ENCODE assay signal across 33 cellular contexts in the genomic region with DNA sequence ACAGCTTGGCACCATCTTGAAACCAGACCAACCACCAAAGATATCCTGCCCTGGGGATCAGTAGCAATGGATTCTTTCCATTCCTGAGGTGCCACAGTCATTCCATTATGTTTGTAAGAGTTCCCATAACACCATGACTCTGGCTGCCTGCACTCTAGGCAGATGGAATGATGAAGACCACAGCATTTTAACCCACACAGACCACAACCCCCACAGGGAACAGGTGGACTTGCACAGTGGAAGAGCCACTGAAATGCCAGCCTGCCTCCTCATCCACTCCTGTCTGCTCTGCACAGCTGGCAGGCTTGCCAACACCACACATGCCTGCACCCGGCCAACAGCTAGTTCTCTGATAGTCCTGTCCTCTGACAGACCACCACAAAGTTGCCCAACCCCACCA.
DNase-seq lines count a peak whose midpoint lies in the region; FAIRE-seq and TF ChIP-seq lines count a peak whose summit lies in the region.
"Had no signal": no experiment of that assay in that cellular context is flagged by ENCODE, and none has a peak within 500 bp of the region (broad histone marks: within the 10 kb centered on the region; RNA-seq: fewer than 3 reads in every experiment).

No MANE protein-coding gene starts in this region.

- H3K27me3 ChIP-seq in astrocyte (ENCODE audit: insufficient read depth, low read length), result no peaks in the 10 kb centered on the region
- H3K27me3 ChIP-seq in kidney epithelial cell (ENCODE audit: control insufficient read depth, insufficient read depth, low read length), result no peaks in the 10 kb centered on the region
- H3K27me3 ChIP-seq: adrenal gland, gastroesophageal sphincter, ovary, stomach, thyroid gland had no signal

- H3K9ac ChIP-seq in astrocyte (ENCODE audit: low read length), result no peak overlapping the region
- H3K9ac ChIP-seq: KMS-11 had no signal

- H3K4me1 ChIP-seq in astrocyte (ENCODE audit: insufficient read depth, low read length), result no peaks in the 10 kb centered on the region
- H3K4me1 ChIP-seq: adrenal gland, gastroesophageal sphincter, stomach, thyroid gland had no signal

- H3K27me3 Mint-ChIP-seq in astrocyte (ENCODE audit: low read depth, unreplicated experiment), result no peaks in the 10 kb centered on the region
- no peaks in the 10 kb centered on the region for H3K27me3 Mint-ChIP-seq in glutamatergic neuron (ENCODE audit: unreplicated experiment)
- H3K27me3 Mint-ChIP-seq: activated CD4-positive, alpha-beta T cell treated with anti-CD3 and anti-CD28 coated beads, Interleukin-2, amount 10 ng/mL, durations not matched to agents 24 days and 14 days; CD4-positive, alpha-beta memory T cell had no signal

- no peak overlapping the region for H3K27ac ChIP-seq in astrocyte (ENCODE audit: low read depth, low read length)
- H3K27ac ChIP-seq: adrenal gland, gastroesophageal sphincter, KMS-11, ovary, stomach, thyroid gland, WERI-Rb-1 had no signal

- H3K9me3 Mint-ChIP-seq in astrocyte (ENCODE audit: unreplicated experiment), result no peaks in the 10 kb centered on the region
- H3K9me3 Mint-ChIP-seq in glutamatergic neuron (ENCODE audit: unreplicated experiment), result no peaks in the 10 kb centered on the region
- H3K9me3 Mint-ChIP-seq: activated CD4-positive, alpha-beta T cell treated with anti-CD3 and anti-CD28 coated beads, Interleukin-2, amount 10 ng/mL, durations not matched to agents 24 days and 14 days; nephron had no signal

- H3K4me1 Mint-ChIP-seq in astrocyte (ENCODE audit: low read depth, unreplicated experiment), result peaks cover 13% of the 10 kb centered on the region
- no peaks in the 10 kb centered on the region for H3K4me1 Mint-ChIP-seq in glutamatergic neuron (ENCODE audit: low read depth, unreplicated experiment)
- H3K4me1 Mint-ChIP-seq: activated CD4-positive, alpha-beta T cell treated with anti-CD3 and anti-CD28 coated beads, Interleukin-2, amount 10 ng/mL, durations not matched to agents 24 days and 14 days; CD4-positive, alpha-beta memory T cell; nephron had no signal

- H3K4me3 Mint-ChIP-seq in astrocyte (ENCODE audit: unreplicated experiment) (no peak overlapping the region), glutamatergic neuron (ENCODE audit: unreplicated experiment) (no peak overlapping the region)
- H3K4me3 Mint-ChIP-seq: activated CD4-positive, alpha-beta T cell treated with anti-CD3 and anti-CD28 coated beads, Interleukin-2, amount 10 ng/mL, durations not matched to agents 24 days and 14 days; activated T-cell treated with anti-CD3 and anti-CD28 coated beads, Interleukin-2, amount 50 U/mL, for 72 hours; CD4-positive, alpha-beta memory T cell; nephron; T-helper 2 cell treated with Interferon-gamma antibody and Interleukin-4, amounts not matched to agents 5 μg/mL and 100 μg/mL, for 36 hours had no signal

- no peak overlapping the region for H2AFZ ChIP-seq in astrocyte (ENCODE audit: low read depth, low read length)

- H4K20me1 ChIP-seq in astrocyte (ENCODE audit: insufficient read depth, low read length), result no peaks in the 10 kb centered on the region

- no peaks in the 10 kb centered on the region for H3K79me2 ChIP-seq in astrocyte (ENCODE audit: insufficient read depth, low read length)

- DNase-seq in A172 (ENCODE audit: low spot score) (peak; percentile 67), HT1080 (ENCODE audit: low read depth) (peak; percentile 26), astrocyte (ENCODE audit: low read depth) (peak; percentile 68), kidney epithelial cell (ENCODE audit: low read depth) (peak; percentile 37), AG08396 (ENCODE audit: low spot score) (no peak), KG1 (lab: John Stamatoyannopoulos, UW) (no peak), SIG-M5 (lab: John Stamatoyannopoulos, UW) (no peak), glutamatergic neuron (no peak)
- DNase-seq: activated CD4-positive, alpha-beta T cell treated with anti-CD3 and anti-CD28 coated beads, Interleukin-2, amount 10 ng/mL, durations not matched to agents 24 days and 14 days; activated naive CD4-positive, alpha-beta T cell treated with Interleukin-2 at 50 U/mL for 16 hours; activated T-cell treated with anti-CD3 and anti-CD28 coated beads, Interleukin-2, amount 50 U/mL, for 72 hours; adrenal gland; CD4-positive, alpha-beta memory T cell; DMS 273 treated with DMSO at 0.1 percent for 48 hours; islet precursor cell; NCI-H1048; NCI-H1694 treated with DMSO at 0.1 percent for 48 hours; OCI-M1; ovary; retina; stimulated activated CD4-positive, alpha-beta T cell treated with anti-CD3 and anti-CD28 coated beads, Interleukin-1b, Interleukin-23, amount 100 ng/mL, for 48 hours; stomach; thyroid gland; WERI-Rb-1 had no signal

- H3K27ac Mint-ChIP-seq in astrocyte (ENCODE audit: unreplicated experiment) (peak overlapping the region; percentile 93), glutamatergic neuron (ENCODE audit: unreplicated experiment) (no peak overlapping the region)
- H3K27ac Mint-ChIP-seq: activated CD4-positive, alpha-beta T cell treated with anti-CD3 and anti-CD28 coated beads, Interleukin-2, amount 10 ng/mL, durations not matched to agents 24 days and 14 days; activated T-cell treated with anti-CD3 and anti-CD28 coated beads, Interleukin-2, amount 50 U/mL, for 72 hours; CD4-positive, alpha-beta memory T cell; nephron; T-helper 2 cell treated with Interferon-gamma antibody and Interleukin-4, amounts not matched to agents 5 μg/mL and 100 μg/mL, for 36 hours had no signal

- H3K36me3 ChIP-seq in astrocyte (ENCODE audit: insufficient read depth, low read length), result no peaks in the 10 kb centered on the region
- H3K36me3 ChIP-seq in kidney epithelial cell (ENCODE audit: control insufficient read depth, insufficient read depth, low read length), result no peaks in the 10 kb centered on the region
- H3K36me3 ChIP-seq: adrenal gland, gastroesophageal sphincter, ovary, stomach, thyroid gland, WERI-Rb-1 had no signal

- H3K4me3 ChIP-seq in astrocyte (ENCODE audit: insufficient read depth, low read depth, low read length), result no peak overlapping the region
- no peak overlapping the region for H3K4me3 ChIP-seq in kidney epithelial cell (ENCODE audit: low read depth, low read length)
- H3K4me3 ChIP-seq: adrenal gland, gastroesophageal sphincter, ovary, smooth muscle cell, stomach, thyroid gland had no signal

- FAIRE-seq in astrocyte (lab: Jason Lieb, UNC), result no peak
- FAIRE-seq: A204.1, bronchial epithelial cell, G401.6, H54 had no signal

- no peak for TF ChIP-seq CTCF in astrocyte (IDR thresholded peaks at IDR 0.05; ENCODE audit: insufficient read depth, low read depth, low read length)
- no peak for TF ChIP-seq CTCF in kidney epithelial cell (IDR thresholded peaks at IDR 0.05; ENCODE audit: insufficient read depth, low read length, poor library complexity, severe bottlenecking)
- no peak for TF ChIP-seq CTCF in glutamatergic neuron (IDR thresholded peaks at IDR 0.05; ENCODE audit: partially characterized antibody, unreplicated experiment)

- H3K4me2 ChIP-seq in astrocyte (ENCODE audit: low read length), result peak overlapping the region; percentile 13
- H3K4me2 ChIP-seq: KMS-11, smooth muscle cell had no signal

- H3K36me3 Mint-ChIP-seq in astrocyte (ENCODE audit: low read depth, unreplicated experiment) (no peaks in the 10 kb centered on the region), glutamatergic neuron (ENCODE audit: unreplicated experiment) (no peaks in the 10 kb centered on the region)
- H3K36me3 Mint-ChIP-seq: CD4-positive, alpha-beta memory T cell had no signal

- H3K9me3 ChIP-seq in astrocyte (ENCODE audit: insufficient read depth, low read depth, low read length), result no peaks in the 10 kb centered on the region
- H3K9me3 ChIP-seq: adrenal gland, gastroesophageal sphincter, ovary, thyroid gland had no signal

Comparison
In these comparisons a context has a peak if more than half of its experiments do, and no peak if none do; other contexts are left out.
1. DNase-seq: peak in A172 (single experiment), HT1080 (single experiment), astrocyte (single experiment) and kidney epithelial cell (single experiment); none in AG08396 (single experiment), KG1 (single experiment), SIG-M5 (single experiment) and glutamatergic neuron (single experiment).